8 cellular contexts compared by ENCODE assay signal in the genomic region with DNA sequence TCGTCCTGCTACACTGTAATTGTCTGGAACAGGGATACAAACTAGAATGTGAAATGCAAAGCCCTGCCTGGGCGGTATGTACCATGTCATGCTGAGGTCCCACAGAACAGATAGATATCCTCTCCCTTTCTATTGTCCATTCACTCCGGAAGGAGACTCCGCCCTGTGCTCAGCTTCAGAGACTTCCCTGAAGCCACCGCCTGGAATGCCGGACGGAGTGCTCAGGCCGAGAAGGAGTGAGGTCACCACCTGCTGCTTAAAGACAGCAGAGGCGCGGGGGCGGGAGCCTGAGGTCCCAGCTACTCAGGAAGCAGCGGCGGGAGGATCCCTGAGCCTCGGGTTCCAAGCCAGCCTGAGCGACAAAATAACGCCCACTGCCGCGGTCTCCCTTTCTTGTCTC. TPM values are rescaled to one million over a fixed set of nuclear protein-coding genes. Genes with fewer than 3 reads are reported as not detected.
DNase-seq lines count a peak whose midpoint lies in the region; ATAC-seq lines count a peak whose summit lies in the region.

No MANE protein-coding gene starts in this region.

- H3K36me3 ChIP-seq in SJCRH30: no peaks in the 10 kb centered on the region
- no peaks in the 10 kb centered on the region for H3K36me3 ChIP-seq in esophagus (ENCODE audit: control insufficient read depth in 2 of 2, insufficient read depth in 2 of 2, low read length in 1 of 2)
- no peaks in the 10 kb centered on the region for H3K36me3 ChIP-seq in muscle layer of duodenum (ENCODE audit: control insufficient read depth in 1 of 2, insufficient read depth in 2 of 2, low read length in 2 of 2)

- H3K9me3 ChIP-seq in SJCRH30 (replicated peaks) (no peaks in the 10 kb centered on the region), esophagus (ENCODE audit: control insufficient read depth in 2 of 2, insufficient read depth in 1 of 2, low read depth in 1 of 2, low read length in 1 of 2) (peaks cover 2 to 4% of the 10 kb centered on the region in 2 donors), muscle layer of duodenum (ENCODE audit: control insufficient read depth in 1 of 2, low read length in 2 of 2) (no peaks in the 10 kb centered on the region)

- DNase-seq in DMS53 treated with DMSO at 0.1 percent for 48 hours (lab: John Stamatoyannopoulos, UW; ENCODE audit: unreplicated experiment): peak; percentile 82
- peak; percentile 60 to 66 for DNase-seq in SJCRH30
- no peak for DNase-seq in activated naive CD4-positive, alpha-beta T cell treated with anti-CD3 and anti-CD28 coated beads, Interleukin-2, amount 50 U/mL, for 16 hours
- no peak for DNase-seq in COLO829 (ENCODE audit: low spot score)

- H3K27me3 ChIP-seq in SJCRH30 (no peaks in the 10 kb centered on the region), esophagus (ENCODE audit: control insufficient read depth in 1 of 2, insufficient read depth in 2 of 2, low read length in 2 of 2) (no peaks in the 10 kb centered on the region), muscle layer of duodenum (ENCODE audit: low read depth, low read length) (no peaks in the 10 kb centered on the region)

- peak overlapping the region; percentile 79 for H3K4me3 ChIP-seq in SJCRH30
- no peak overlapping the region for H3K4me3 ChIP-seq in esophagus (ENCODE audit: low read depth in 1 of 2, low read length in 2 of 2)
- peak overlapping the region; percentile 46 to 90 for H3K4me3 ChIP-seq in muscle layer of duodenum (ENCODE audit: low read depth in 1 of 2, low read length in 2 of 2)

- no peaks in the 10 kb centered on the region for H3K4me1 ChIP-seq in SJCRH30
- peaks cover 0 to 3% of the 10 kb centered on the region in 2 donors for H3K4me1 ChIP-seq in esophagus (ENCODE audit: control insufficient read depth in 2 of 2, insufficient read depth in 2 of 2, low read length in 1 of 2)
- peaks cover 0 to 7% of the 10 kb centered on the region in 2 donors for H3K4me1 ChIP-seq in muscle layer of duodenum (ENCODE audit: control insufficient read depth in 1 of 2, insufficient read depth in 2 of 2, low read length in 2 of 2)

- ATAC-seq in GM19351 (IDR thresholded peaks at IDR 0.05; ENCODE audit: unreplicated experiment) (no peak), HG02588 (IDR thresholded peaks at IDR 0.05; ENCODE audit: unreplicated experiment) (no peak)

- 63 to 76% methylated on average over 18 of the region's 18 CpGs for WGBS in esophagus, 2 donors

- H3K27ac ChIP-seq in SJCRH30: peak overlapping the region; percentile 52
- H3K27ac ChIP-seq in esophagus (ENCODE audit: low read depth in 2 of 2, low read length in 1 of 2): peak overlapping the region; percentile 72 to 79
- H3K27ac ChIP-seq in muscle layer of duodenum (ENCODE audit: low read length): peak overlapping the region; percentile 93

RNA-seq across cellular contexts. Expression of a gene that starts 0.9 kb away (rescaled TPM):
- 9.6 and 12.3 TPM in 2 replicates for total RNA-seq in SJCRH30 (2014; rRNA removed; shearing (Covaris generic))
- 1 to 10 TPM; 1.8 to 3.3 TPM for polyA plus RNA-seq in esophagus

RNA-seq across cellular contexts. Expression of a gene that starts 50.9 kb away (rescaled TPM):
- 2.5 and 3.3 TPM in 2 replicates for total RNA-seq in SJCRH30 (2014; rRNA removed; shearing (Covaris generic))
- polyA plus RNA-seq in esophagus: 10 to 100 TPM in 1 of 2 donors, 1 to 10 TPM in 1; 8.2 to 15.6 TPM

Comparison
In these comparisons a context has a peak if more than half of its experiments do, and no peak if none do; other contexts are left out.
1. DNase-seq: peak in DMS53 treated with DMSO at 0.1 percent for 48 hours (single experiment) and SJCRH30 (2 of 2); none in activated naive CD4-positive, alpha-beta T cell treated with anti-CD3 and anti-CD28 coated beads, Interleukin-2, amount 50 U/mL, for 16 hours (single experiment) and COLO829 (single experiment).
2. H3K4me3 ChIP-seq: peak in SJCRH30 (single experiment) and muscle layer of duodenum (2 of 2); none in esophagus (0 of 2).
3. Peak in every context shown above with its lines, with median percentiles within 50 percentile points of each other: H3K27ac ChIP-seq.